ENCODE assay signal across 26 cellular contexts in the genomic region with DNA sequence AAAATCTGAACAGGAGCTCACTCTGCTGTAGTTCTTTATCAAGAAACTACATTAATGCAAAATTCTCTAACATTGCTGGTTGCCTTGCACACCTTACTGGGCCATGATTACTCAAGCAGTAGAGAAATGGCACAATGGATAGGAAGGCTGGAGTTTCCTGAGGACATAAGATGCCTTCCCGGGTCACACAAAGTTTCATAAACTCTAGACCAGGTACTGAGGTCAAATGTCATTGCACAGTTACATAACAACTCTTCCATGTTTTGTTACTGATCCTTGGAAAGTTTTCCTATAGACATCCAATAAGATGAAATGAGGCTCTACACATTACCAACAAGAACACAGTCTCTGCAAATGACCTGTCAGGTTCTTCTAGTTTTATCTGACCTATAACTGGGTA.
"Had no signal": no experiment of that assay in that cellular context is flagged by ENCODE, and none has a peak within 500 bp of the region (broad histone marks: within the 10 kb centered on the region; RNA-seq: fewer than 3 reads in every experiment).

No MANE protein-coding gene starts in this region.

- H3K36me3 ChIP-seq: left lung, lower lobe of right lung, pancreas, prostate gland, tibial nerve, uterus had no signal

- FAIRE-seq: keratinocyte, pancreas had no signal

- H3K4me2 ChIP-seq: hepatocyte had no signal

- H3K27me3 ChIP-seq: hepatocyte, left lung, pancreas, tibial nerve, uterus had no signal

- H3K9me3 ChIP-seq: left lung, lower lobe of right lung, pancreas, prostate gland, tibial nerve, uterus had no signal

- H2AFZ ChIP-seq: hepatocyte had no signal

- DNase-seq: kidney glomerular epithelial cell; left cardiac atrium; left lung; lower lobe of right lung; mammary epithelial cell; mesenchymal stem cell; naive thymus-derived CD8-positive, alpha-beta T cell; nucleus accumbens; pancreas; posterior cingulate gyrus; retina; right cardiac atrium; stimulated activated CD4-positive, alpha-beta T cell treated with anti-CD3 and anti-CD28 coated beads, Interleukin-12 subunit alpha, Interleukin-12 subunit beta, amount 100 ng/mL, for 4 hours; stimulated activated CD4-positive, alpha-beta T cell treated with anti-CD3 and anti-CD28 coated beads, Interleukin-15, amount 100 ng/mL, for 24 hours; stimulated activated CD4-positive, alpha-beta T cell treated with anti-CD3 and anti-CD28 coated beads, Interleukin-4, amount 100 ng/mL, for 24 hours; stimulated activated naive CD4-positive, alpha-beta T cell treated with Interleukin-2 at 50 U/mL for 16 hours; stimulated activated naive CD8-positive, alpha-beta T cell treated with anti-CD3 and anti-CD28 coated beads, Interleukin-15, amount 100 ng/mL, for 72 hours; substantia nigra; uterus had no signal

- ATAC-seq: left cardiac atrium; left lung; lower lobe of right lung; naive thymus-derived CD8-positive, alpha-beta T cell; pancreas; right cardiac atrium; sciatic nerve; stimulated activated effector memory CD8-positive, alpha-beta T cell treated with anti-CD3 and anti-CD28 coated beads, Interleukin-12 subunit alpha, Interleukin-12 subunit beta, amount 100 ng/mL, for 72 hours; stimulated activated naive CD8-positive, alpha-beta T cell treated with anti-CD3 and anti-CD28 coated beads, Interleukin-15, amount 100 ng/mL, for 72 hours had no signal

- H3K4me3 ChIP-seq: hepatocyte, left lung, lower lobe of right lung, pancreas, prostate gland, skin epidermis, tibial nerve, uterus had no signal

- H3K4me1 ChIP-seq: pancreas, prostate gland, uterus had no signal

- H3K27ac ChIP-seq: hepatocyte, left lung, lower lobe of right lung, pancreas, prostate gland, skin epidermis, tibial nerve, uterus had no signal
